ENCODE assay signal across 8 cellular contexts in the genomic region with DNA sequence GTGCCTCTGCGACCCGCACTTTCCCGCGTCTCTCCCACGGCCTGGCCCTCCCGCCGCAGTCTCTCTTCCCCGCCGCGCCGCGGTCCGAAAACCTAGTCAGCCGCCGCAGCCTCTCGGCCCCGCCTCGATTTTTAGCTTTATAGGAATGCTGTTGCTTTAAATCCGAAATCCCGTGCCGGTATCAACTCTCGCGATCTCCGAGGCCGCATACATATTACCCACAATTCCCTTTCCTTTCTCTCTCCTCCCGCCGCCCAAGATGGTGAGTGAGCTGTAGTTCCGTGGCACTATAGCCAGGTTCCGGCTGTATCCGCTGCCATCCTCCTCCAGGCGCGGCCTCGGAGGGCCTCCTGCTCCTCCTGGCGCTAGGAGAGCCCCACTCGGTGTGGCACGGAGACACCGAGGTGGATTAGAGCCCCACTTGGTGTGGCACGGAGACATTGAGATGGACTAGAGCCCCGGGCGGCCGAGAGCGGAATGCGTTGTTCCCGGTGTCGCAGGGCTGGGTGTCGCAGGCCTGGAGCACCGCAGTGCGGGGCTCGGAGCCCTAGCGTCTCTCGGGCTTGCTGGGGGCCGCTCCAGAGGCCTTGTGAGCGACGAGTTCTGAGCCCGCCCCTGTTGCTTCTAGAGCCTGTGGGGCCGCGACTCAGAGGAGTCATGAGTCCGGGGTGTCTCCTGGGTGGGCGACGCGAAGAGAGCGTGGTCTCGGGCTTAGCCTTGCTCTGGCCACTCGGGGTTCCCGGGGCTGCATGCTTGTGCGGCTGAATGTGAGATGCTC. TPM values are rescaled to one million over a fixed set of nuclear protein-coding genes. Genes with fewer than 3 reads are reported as not detected.
DNase-seq lines count a peak whose midpoint lies in the region; ATAC-seq and TF ChIP-seq lines count a peak whose summit lies in the region.

A gene (minus strand): TSS at position 147 of the 778 bp plus-strand sequence. CDS start 1,469 bp downstream, outside the sequence.
A gene (plus strand): TSS at position 234 of the 778 bp plus-strand sequence. CDS start 26 bp downstream, at position 260.

- WGBS in trophoblast cell (ENCODE audit: extremely low coverage, insufficient coverage, insufficient read length) = no CpG with 5 or more reads among the region's 66 CpGs
- 0 to 1% methylated on average over 43 to 66 of the region's 66 CpGs for WGBS in tibial nerve, 2 donors

- H3K4me1 ChIP-seq in cardiac muscle cell (ENCODE audit: low read depth) (peaks cover 3% of the 10 kb centered on the region), trophoblast cell (ENCODE audit: control insufficient read depth in 1 of 2, insufficient read depth in 2 of 2, low read length in 2 of 2) (peaks cover 4 to 10% of the 10 kb centered on the region in 2 experiments), tibial nerve (peaks cover 0 to 52% (median 24%) of the 10 kb centered on the region in 4 donors)

- H3K36me3 Mint-ChIP-seq in activated naive CD8-positive, alpha-beta T cell treated with anti-CD3 and anti-CD28 coated beads, Interleukin-2, amount 50 U/mL, for 24 hours (ENCODE audit: low read depth) = peaks cover 54% of the 10 kb centered on the region

- peaks cover 3% of the 10 kb centered on the region for H3K27me3 Mint-ChIP-seq in activated naive CD8-positive, alpha-beta T cell treated with anti-CD3 and anti-CD28 coated beads, Interleukin-2, amount 50 U/mL, for 24 hours

- no peak within 1 kb of the TSS for H3K23ac ChIP-seq in trophoblast cell (ENCODE audit: low read length)

- H3K9me3 ChIP-seq in cardiac muscle cell (ENCODE audit: low read depth) = no peaks in the 10 kb centered on the region
- peaks cover 1% of the 10 kb centered on the region for H3K9me3 ChIP-seq in trophoblast cell (ENCODE audit: insufficient read depth, low read depth, low read length)
- H3K9me3 ChIP-seq in tibial nerve = no peaks in the 10 kb centered on the region

- peak within 1 kb of the TSS; percentile 97 for H4K8ac ChIP-seq in trophoblast cell (ENCODE audit: low read depth, low read length)

- H2BK120ac ChIP-seq in trophoblast cell (ENCODE audit: insufficient read depth, low read length, poor library complexity) = peak within 1 kb of the TSS; percentile 85

- peak within 1 kb of the TSS; percentile 97 for H3K27ac Mint-ChIP-seq in activated naive CD8-positive, alpha-beta T cell treated with anti-CD3 and anti-CD28 coated beads, Interleukin-2, amount 50 U/mL, for 24 hours

- H4K91ac ChIP-seq in trophoblast cell (ENCODE audit: low read depth, low read length) = peak within 1 kb of the TSS; percentile 97

- peak within 1 kb of the TSS; percentile 100 for H2BK5ac ChIP-seq in trophoblast cell (ENCODE audit: low read depth, low read length, poor library complexity)

- H2AFZ ChIP-seq in trophoblast cell (ENCODE audit: insufficient read depth, low read length, poor library complexity) = peak within 1 kb of the TSS; percentile 86

- H3K27ac ChIP-seq in cardiac muscle cell (peak within 1 kb of the TSS; percentile 99), trophoblast cell (ENCODE audit: low read depth, low read length) (peak within 1 kb of the TSS; percentile 94), tibial nerve (peak within 1 kb of the TSS; percentile 74 to 96 (median 92))

- H4K12ac ChIP-seq in trophoblast cell (ENCODE audit: low read depth, low read length) = peak within 1 kb of the TSS; percentile 99

- peak within 1 kb of the TSS; percentile 97 for H3K4me3 Mint-ChIP-seq in activated naive CD8-positive, alpha-beta T cell treated with anti-CD3 and anti-CD28 coated beads, Interleukin-2, amount 50 U/mL, for 24 hours

- no peak within 1 kb of the TSS for H2BK12ac ChIP-seq in trophoblast cell (ENCODE audit: low read length)

- peak; percentile 14 to 96 for TF ChIP-seq EP300 in tibial nerve (IDR thresholded peaks at IDR 0.05)

- peak within 1 kb of the TSS; percentile 100 for H3K18ac ChIP-seq in trophoblast cell (ENCODE audit: low read length)

- TF ChIP-seq POLR2A in tibial nerve (IDR thresholded peaks at IDR 0.05) = peak; percentile 67 to 76

- H3K9ac ChIP-seq in trophoblast cell (ENCODE audit: low read length) = peak within 1 kb of the TSS; percentile 100

- peak within 1 kb of the TSS; percentile 99 for H2AK5ac ChIP-seq in trophoblast cell (ENCODE audit: low read length)

- ATAC-seq in HG02642 (IDR thresholded peaks at IDR 0.05; ENCODE audit: poor library complexity, unreplicated experiment) = peak; percentile 75
- ATAC-seq in activated naive CD8-positive, alpha-beta T cell treated with anti-CD3 and anti-CD28 coated beads, Interleukin-2, amount 50 U/mL, for 24 hours = peak; percentile 60

- peak within 1 kb of the TSS; percentile 99 for H3K14ac ChIP-seq in trophoblast cell (ENCODE audit: low read length)

- DNase-seq in NCI-H1436 (lab: John Stamatoyannopoulos, UW) = peak; percentile 92
- peak; percentile 96 for DNase-seq in SW480 (ENCODE audit: low spot score)
- DNase-seq in activated naive CD8-positive, alpha-beta T cell treated with anti-CD3 and anti-CD28 coated beads, Interleukin-2, amount 50 U/mL, for 24 hours = peak; percentile 91
- peak; percentile 97 for DNase-seq in cardiac muscle cell (ENCODE audit: low read depth in 1 of 2, low spot score in 1 of 2)
- DNase-seq in trophoblast cell = peak; percentile 96 to 98
- peak; percentile 93 to 97 for DNase-seq in tibial nerve (ENCODE audit: low spot score in 2 of 2)

- no peaks in the 10 kb centered on the region for H3K27me3 ChIP-seq in cardiac muscle cell
- H3K27me3 ChIP-seq in trophoblast cell (ENCODE audit: insufficient read depth, low read length) = no peaks in the 10 kb centered on the region
- H3K27me3 ChIP-seq in tibial nerve = no peaks in the 10 kb centered on the region

- TF ChIP-seq CTCF in cardiac muscle cell (IDR thresholded peaks at IDR 0.05; ENCODE audit: low read depth, low read length) = no peak
- peak in 2 of 5 experiments; percentile 48 to 50 for TF ChIP-seq CTCF in tibial nerve (IDR thresholded peaks at IDR 0.05)

- peaks cover 43% of the 10 kb centered on the region for H3K4me1 Mint-ChIP-seq in activated naive CD8-positive, alpha-beta T cell treated with anti-CD3 and anti-CD28 coated beads, Interleukin-2, amount 50 U/mL, for 24 hours

- peak within 1 kb of the TSS; percentile 79 for H3K4me2 ChIP-seq in trophoblast cell (ENCODE audit: low read length)

- H3K9me3 Mint-ChIP-seq in activated naive CD8-positive, alpha-beta T cell treated with anti-CD3 and anti-CD28 coated beads, Interleukin-2, amount 50 U/mL, for 24 hours = no peaks in the 10 kb centered on the region

- peaks cover 12% of the 10 kb centered on the region for H3K79me1 ChIP-seq in trophoblast cell (ENCODE audit: low read length)

- peaks cover 56% of the 10 kb centered on the region for H3K36me3 ChIP-seq in cardiac muscle cell
- peaks cover 64 to 73% of the 10 kb centered on the region in 2 experiments for H3K36me3 ChIP-seq in trophoblast cell (ENCODE audit: control insufficient read depth in 1 of 2, insufficient read depth in 2 of 2, low read length in 2 of 2)
- H3K36me3 ChIP-seq in tibial nerve = peaks cover 0 to 70% (median 34%) of the 10 kb centered on the region in 3 donors

- H3K4me3 ChIP-seq in GM08714 (ENCODE audit: low read length) (peak within 1 kb of the TSS; percentile 90), cardiac muscle cell (peak within 1 kb of the TSS; percentile 100), trophoblast cell (ENCODE audit: low read depth, low read length) (peak within 1 kb of the TSS; percentile 99), tibial nerve (peak within 1 kb of the TSS; percentile 74 to 99 (median 96))

- H3K4ac ChIP-seq in trophoblast cell (ENCODE audit: low read depth, low read length) = peak within 1 kb of the TSS; percentile 100

- H3K79me2 ChIP-seq in trophoblast cell (ENCODE audit: control insufficient read depth, insufficient read depth, low read length, poor library complexity) = peaks cover 13% of the 10 kb centered on the region

RNA-seq across cellular contexts. Expression of the first gene that starts in this region (rescaled TPM):
- 101 and 125 TPM in 2 replicates for total RNA-seq in cardiac muscle cell
- 60.6 and 74.9 TPM in 2 replicates for polyA plus RNA-seq in cardiac muscle cell
- polyA plus RNA-seq in trophoblast cell (2013) = 23.4 and 23.5 TPM in 2 replicates
- 10 to 100 TPM; 29.3 to 63.6 (median 39.2) TPM for total RNA-seq in tibial nerve

RNA-seq across cellular contexts. Expression of the second gene that starts in this region (rescaled TPM):
- total RNA-seq in cardiac muscle cell = 2,223 and 2,233 TPM in 2 replicates
- polyA plus RNA-seq in cardiac muscle cell = 404 and 480 TPM in 2 replicates
- 1,644 and 1,714 TPM in 2 replicates for polyA plus RNA-seq in trophoblast cell (2013)
- total RNA-seq in tibial nerve = 1,000 to 10,000 TPM; 1,757 to 2,575 (median 2,004) TPM

Comparison
In these comparisons a context has a peak if more than half of its experiments do, and no peak if none do; other contexts are left out.
1. Peak in every context shown above with its lines: DNase-seq, ATAC-seq, H3K4me3 ChIP-seq and H3K27ac ChIP-seq.